In genomic region chr2:60347781-60348180, GRCh38 we compare ENCODE assay signal across 1 cellular context.
TF ChIP-seq lines count a peak whose summit lies in the region.

No MANE protein-coding gene starts in this region.

TF ChIP-seq in HepG2, 621 proteins besides CTCF, POLR2A, EP300 and RAD21 (continued from another document):
- no peak for TF ChIP-seq MIXL1 (CRISPR knock-in tag; IDR thresholded peaks at IDR 0.05)
- TF ChIP-seq ZNF484 (CRISPR knock-in tag; IDR thresholded peaks at IDR 0.05; ENCODE audit: borderline replicate concordance, low read depth), result no peak
- no peak for TF ChIP-seq AFF4 (CRISPR knock-in tag; IDR thresholded peaks at IDR 0.05)
- no peak for TF ChIP-seq MED8 (CRISPR knock-in tag; IDR thresholded peaks at IDR 0.05; ENCODE audit: insufficient replicate concordance)
- TF ChIP-seq MAZ (IDR thresholded peaks at IDR 0.05; ENCODE audit: borderline replicate concordance, low read depth, low read length), result no peak
- no peak for TF ChIP-seq MAZ (CRISPR knock-in tag; IDR thresholded peaks at IDR 0.05; ENCODE audit: low read depth)
TF ChIP-seq in HepG2: peak in this region for 0.
